In the genomic region with DNA sequence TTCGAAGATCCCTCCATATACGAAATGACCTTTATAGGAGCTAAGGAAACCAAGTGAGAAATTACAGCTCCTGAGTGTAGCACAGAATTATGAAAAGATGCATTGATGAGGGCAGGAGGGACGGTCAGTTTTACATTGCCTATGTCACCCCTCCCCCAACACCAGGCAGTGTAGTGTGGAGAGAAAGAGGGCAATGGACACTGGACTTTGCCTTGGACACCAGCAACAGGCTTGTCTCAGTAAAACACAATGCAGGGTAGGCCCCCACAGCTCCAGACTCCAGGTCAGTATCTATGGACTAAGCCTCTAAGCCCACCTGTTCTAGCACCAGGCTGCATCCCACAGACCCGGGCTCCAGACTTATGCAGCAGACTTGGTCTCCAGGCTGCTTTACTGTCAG, we compare ENCODE assay signal across 1 cellular context.
TF ChIP-seq lines count a peak whose summit lies in the region.

No MANE protein-coding gene starts in this region.

TF ChIP-seq in HepG2, 621 proteins besides CTCF, POLR2A, EP300 and RAD21:
- TF ChIP-seq ELF3 (CRISPR knock-in tag; IDR thresholded peaks at IDR 0.05) (no peak), PAXIP1 (CRISPR knock-in tag; conservative IDR thresholded peaks at IDR 0.05) (0 out of 2 replicates have a peak, but pooled peaks have one; percentile 29), YEATS2 (CRISPR knock-in tag; IDR thresholded peaks at IDR 0.05; ENCODE audit: borderline replicate concordance) (no peak), ZNF644 (CRISPR knock-in tag; IDR thresholded peaks at IDR 0.05; ENCODE audit: low read depth) (0 out of 2 replicates have a peak, but pooled peaks have one; percentile 37), NR2F6 (IDR thresholded peaks at IDR 0.05) (no peak), NR2F6 (CRISPR knock-in tag; IDR thresholded peaks at IDR 0.05) (no peak), HNF4A (CRISPR knock-in tag; IDR thresholded peaks at IDR 0.05) (peak; percentile 72), NFYB (CRISPR knock-in tag; IDR thresholded peaks at IDR 0.05) (no peak), SAP130 (CRISPR knock-in tag; IDR thresholded peaks at IDR 0.05; ENCODE audit: low read depth) (no peak)
- TF ChIP-seq, protein P1, sequence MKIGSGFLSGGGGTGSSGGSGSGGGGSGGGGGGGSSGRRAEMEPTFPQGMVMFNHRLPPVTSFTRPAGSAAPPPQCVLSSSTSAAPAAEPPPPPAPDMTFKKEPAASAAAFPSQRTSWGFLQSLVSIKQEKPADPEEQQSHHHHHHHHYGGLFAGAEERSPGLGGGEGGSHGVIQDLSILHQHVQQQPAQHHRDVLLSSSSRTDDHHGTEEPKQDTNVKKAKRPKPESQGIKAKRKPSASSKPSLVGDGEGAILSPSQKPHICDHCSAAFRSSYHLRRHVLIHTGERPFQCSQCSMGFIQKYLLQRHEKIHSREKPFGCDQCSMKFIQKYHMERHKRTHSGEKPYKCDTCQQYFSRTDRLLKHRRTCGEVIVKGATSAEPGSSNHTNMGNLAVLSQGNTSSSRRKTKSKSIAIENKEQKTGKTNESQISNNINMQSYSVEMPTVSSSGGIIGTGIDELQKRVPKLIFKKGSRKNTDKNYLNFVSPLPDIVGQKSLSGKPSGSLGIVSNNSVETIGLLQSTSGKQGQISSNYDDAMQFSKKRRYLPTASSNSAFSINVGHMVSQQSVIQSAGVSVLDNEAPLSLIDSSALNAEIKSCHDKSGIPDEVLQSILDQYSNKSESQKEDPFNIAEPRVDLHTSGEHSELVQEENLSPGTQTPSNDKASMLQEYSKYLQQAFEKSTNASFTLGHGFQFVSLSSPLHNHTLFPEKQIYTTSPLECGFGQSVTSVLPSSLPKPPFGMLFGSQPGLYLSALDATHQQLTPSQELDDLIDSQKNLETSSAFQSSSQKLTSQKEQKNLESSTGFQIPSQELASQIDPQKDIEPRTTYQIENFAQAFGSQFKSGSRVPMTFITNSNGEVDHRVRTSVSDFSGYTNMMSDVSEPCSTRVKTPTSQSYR (CRISPR knock-in tag; IDR thresholded peaks at IDR 0.05; ENCODE audit: borderline replicate concordance): peak; percentile 93
TF ChIP-seq in HepG2: peak in this region for 4.
